In the genomic region with DNA sequence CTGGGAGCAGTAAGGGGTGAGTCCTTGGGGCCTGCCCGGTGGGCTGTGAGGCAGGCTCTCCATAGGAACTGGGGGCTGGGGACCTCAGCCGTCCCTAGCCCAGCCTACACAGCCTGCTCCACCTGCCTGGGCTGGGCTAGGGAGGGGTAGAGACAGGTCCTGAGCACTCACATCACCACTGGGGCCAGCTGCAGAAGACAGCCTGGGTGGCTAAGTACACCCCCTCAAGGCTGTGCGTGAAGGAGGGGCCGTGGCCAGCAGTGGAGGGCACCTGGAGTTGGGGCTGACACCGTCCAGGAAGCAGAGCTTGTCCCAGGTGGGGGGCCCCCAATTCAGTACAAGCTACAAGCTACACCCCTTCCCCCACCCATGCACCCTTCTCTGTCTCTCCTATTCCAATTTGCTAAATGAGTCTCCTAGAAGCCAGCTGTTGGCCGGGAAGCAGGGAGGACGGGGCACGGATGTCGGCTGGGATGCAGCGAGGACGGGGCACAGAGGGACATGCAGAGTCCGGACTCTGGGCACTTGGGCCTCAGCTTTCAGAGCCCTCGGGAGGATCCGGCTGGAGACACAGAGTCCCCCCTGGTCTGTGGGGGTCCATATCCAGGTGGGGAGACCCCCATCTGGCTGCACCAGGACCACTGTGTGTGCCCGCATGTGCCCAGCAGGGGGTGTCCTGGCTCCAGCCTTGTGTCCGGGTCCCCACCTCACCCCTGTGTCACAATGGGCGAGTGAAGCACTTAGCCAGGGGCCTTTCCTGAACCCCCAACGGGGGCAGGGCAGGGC, we compare ENCODE assay signal across 1 cellular context.
TF ChIP-seq lines count a peak whose summit lies in the region.

No MANE protein-coding gene starts in this region.

TF ChIP-seq in endothelial cell of umbilical vein, 7 proteins besides CTCF, POLR2A, EP300 and RAD21:
- TF ChIP-seq JUN (IDR thresholded peaks at IDR 0.05; ENCODE audit: borderline replicate concordance, insufficient read depth, insufficient read length, low read depth) (no peak), FOS (IDR thresholded peaks at IDR 0.05; ENCODE audit: borderline replicate concordance, insufficient read depth, low read length) (no peak), MAX (IDR thresholded peaks at IDR 0.05; ENCODE audit: insufficient read depth, insufficient read length) (no peak), GATA2 (IDR thresholded peaks at IDR 0.05; ENCODE audit: insufficient read depth, insufficient read length, low read depth, low read length) (no peak), POLR2AphosphoS5 (IDR thresholded peaks at IDR 0.05; ENCODE audit: insufficient read depth, low read depth, low read length) (no peak), MYC (IDR thresholded peaks at IDR 0.05; ENCODE audit: low read depth, low read length) (no peak), EZH2 (IDR thresholded peaks at IDR 0.05; ENCODE audit: borderline replicate concordance, low read depth, low read length, severe bottlenecking) (no peak)
TF ChIP-seq in endothelial cell of umbilical vein: peak in this region for 0.
